9 cellular contexts compared by ENCODE assay signal in the genomic region with DNA sequence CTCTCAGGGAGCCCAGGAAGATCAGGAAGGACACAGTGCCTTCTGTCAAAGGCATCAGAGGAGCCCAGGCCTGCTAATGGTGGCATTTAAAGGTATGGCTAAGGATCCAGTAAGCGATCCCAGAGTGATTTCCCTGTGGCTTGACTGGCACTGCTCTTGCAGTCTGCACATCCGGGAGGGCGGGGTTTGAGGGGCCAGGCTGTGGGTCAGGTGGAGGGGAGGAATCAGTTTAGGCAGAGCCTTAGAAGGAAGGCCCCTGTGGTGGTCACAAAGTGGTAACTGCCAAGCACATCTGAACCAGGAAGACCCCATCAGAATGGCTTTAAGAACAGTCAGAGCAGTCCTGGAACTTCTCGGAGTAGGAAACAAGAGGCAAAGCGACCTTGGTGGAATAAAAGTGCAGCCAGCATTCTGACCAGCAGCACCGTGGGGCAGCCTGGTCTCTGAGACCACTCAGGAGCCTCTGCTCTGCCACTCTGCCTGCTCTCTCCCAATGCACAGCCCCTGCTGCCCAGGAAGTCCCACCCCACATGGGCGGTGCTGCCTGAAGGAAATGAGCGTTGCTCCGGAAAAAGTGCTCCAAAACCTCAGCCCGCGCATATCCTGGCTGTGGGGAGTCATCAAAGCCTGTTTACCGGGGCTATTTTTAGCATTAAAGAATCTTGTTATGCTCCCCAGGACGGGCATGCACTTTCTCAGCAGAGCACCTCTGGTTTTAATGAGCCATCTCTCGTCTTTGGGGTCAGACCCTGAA. TPM values are rescaled to one million over a fixed set of nuclear protein-coding genes. Genes with fewer than 3 reads are reported as not detected.
DNase-seq lines count a peak whose midpoint lies in the region; ATAC-seq and TF ChIP-seq lines count a peak whose summit lies in the region.
"Had no signal": no experiment of that assay in that cellular context is flagged by ENCODE, and none has a peak within 500 bp of the region (broad histone marks: within the 10 kb centered on the region; RNA-seq: fewer than 3 reads in every experiment).

No MANE protein-coding gene starts in this region.

- 53 to 80% methylated on average over 14 of the region's 14 CpGs for WGBS in sigmoid colon, 2 donors
- 43 to 66% methylated on average over 10 to 14 of the region's 14 CpGs for WGBS in upper lobe of left lung, 2 donors

- peak; percentile 29 to 71 for DNase-seq in activated CD4-positive, alpha-beta T cell treated with anti-CD3 and anti-CD28 coated beads, Interleukin-2, amount 50 U/mL, for 24 hours (ENCODE audit: low read depth in 1 of 2, low spot score in 1 of 2)
- DNase-seq in coronary artery (ENCODE audit: low spot score) (no peak), sigmoid colon (no peak), upper lobe of left lung (peak in 1 of 2 donors; percentile 53), HuH-7 (ENCODE audit: low spot score) (no peak), AG20443 (ENCODE audit: low spot score) (no peak), HCEC 1CT (no peak), DMS114 treated with DMSO at 0.1 percent for 48 hours (lab: John Stamatoyannopoulos, UW; ENCODE audit: unreplicated experiment) (no peak)
- DNase-seq: erythroblast had no signal

- H3K36me3 ChIP-seq in sigmoid colon = peaks cover 0 to 16% (median 4%) of the 10 kb centered on the region in 4 donors
- peaks cover 20 to 99% (median 58%) of the 10 kb centered on the region in 4 donors for H3K36me3 ChIP-seq in upper lobe of left lung

- intact Hi-C loops in sigmoid colon (cut with DNase I) = no loop called here

- ATAC-seq in upper lobe of left lung (ENCODE audit: low FRiP score in 2 of 2) = peak in 1 of 2 donors; percentile 58

- TF ChIP-seq POLR2A in sigmoid colon (IDR thresholded peaks at IDR 0.05) (no peak), upper lobe of left lung (IDR thresholded peaks at IDR 0.05) (peak in 1 of 4 donors; percentile 20)

- peaks cover 0 to 10% (median 0%) of the 10 kb centered on the region in 4 donors for H3K4me1 ChIP-seq in sigmoid colon
- H3K4me1 ChIP-seq in upper lobe of left lung = peaks cover 83 to 94% (median 88%) of the 10 kb centered on the region in 4 donors

- H3K27ac ChIP-seq in coronary artery = peak overlapping the region; percentile 20 to 46
- peak overlapping the region in 3 of 4 donors; percentile 18 to 70 (median 49) for H3K27ac ChIP-seq in sigmoid colon
- H3K27ac ChIP-seq in upper lobe of left lung = peak overlapping the region; percentile 72 to 79 (median 76)

- H3K9me3 ChIP-seq in sigmoid colon (no peaks in the 10 kb centered on the region), upper lobe of left lung (no peaks in the 10 kb centered on the region)

- H3K27me3 ChIP-seq in sigmoid colon (no peaks in the 10 kb centered on the region), upper lobe of left lung (no peaks in the 10 kb centered on the region)

- TF ChIP-seq EP300 in sigmoid colon (IDR thresholded peaks at IDR 0.05) (no peak), upper lobe of left lung (IDR thresholded peaks at IDR 0.05) (peak in 1 of 4 donors; percentile 9)

- H3K4me3 ChIP-seq in coronary artery (peak overlapping the region; percentile 36), sigmoid colon (peak overlapping the region in 1 of 4 donors; percentile 7), upper lobe of left lung (peak overlapping the region in 2 of 4 donors; percentile 25 to 26)

- TF ChIP-seq CTCF in coronary artery (IDR thresholded peaks at IDR 0.05) (no peak), sigmoid colon (IDR thresholded peaks at IDR 0.05) (no peak), upper lobe of left lung (IDR thresholded peaks at IDR 0.05) (no peak)

RNA-seq across cellular contexts. Expression of a gene that starts 54.4 kb away (rescaled TPM):
- total RNA-seq in sigmoid colon = 10 to 100 TPM; 56.8 to 97.8 (median 61.1) TPM
- 10 to 100 TPM; 57.8 to 82.8 (median 64.3) TPM for polyA plus RNA-seq in sigmoid colon
- total RNA-seq in upper lobe of left lung = 1,000 to 10,000 TPM in 4 of 6 donors, 100 to 1,000 TPM in 2; 440 to 1,878 (median 1,131) TPM

Comparison
In these comparisons a context has a peak if more than half of its experiments do, and no peak if none do; other contexts are left out.
1. DNase-seq: peak in activated CD4-positive, alpha-beta T cell treated with anti-CD3 and anti-CD28 coated beads, Interleukin-2, amount 50 U/mL, for 24 hours (2 of 2); none in coronary artery (single experiment), sigmoid colon (single experiment), HuH-7 (single experiment), AG20443 (single experiment), HCEC 1CT (single experiment) and DMS114 treated with DMSO at 0.1 percent for 48 hours (single experiment).
2. RNA of a gene that starts 54.4 kb away (total RNA-seq): 440 to 1,878 TPM in upper lobe of left lung; 56.8 to 97.8 TPM in sigmoid colon; every median in the first group is over 4 times any median in the second.
3. Peak in every context shown above with its lines, with median percentiles within 50 percentile points of each other: H3K27ac ChIP-seq.